Comparison of ENCODE assay signal across 1 cellular context in genomic region chr1:235457856-235458255, GRCh38. TPM values are rescaled to one million over a fixed set of nuclear protein-coding genes. Genes with fewer than 3 reads are reported as not detected.
A peak's percentile ranks its signal among the peaks of the same experiment; 100 is the strongest.
DNase-seq lines count a peak whose midpoint lies in the region; TF ChIP-seq lines count a peak whose summit lies in the region.
"Not testable (repeated sequence)": the region's sequence is repeated elsewhere in the genome, so short reads cannot be mapped to it uniquely, and the experiment has no call there.

No MANE protein-coding gene starts in this region.

- not testable (repeated sequence) for H3K27me3 ChIP-seq in thyroid gland

- not testable (repeated sequence) for TF ChIP-seq POLR2A in thyroid gland (IDR thresholded peaks at IDR 0.05)

- WGBS in thyroid gland, 2 donors: 41 to 50% methylated on average over 7 of the region's 7 CpGs

- not testable (repeated sequence) for H3K4me3 ChIP-seq in thyroid gland (replicated peaks in 1 of 3)

- H3K36me3 ChIP-seq in thyroid gland: not testable (repeated sequence)

- DNase-seq in thyroid gland: peak; percentile 71 to 76

- intact Hi-C loops in thyroid gland (cut with DNase I): not testable (repeated sequence)

- H3K9me3 ChIP-seq in thyroid gland: not testable (repeated sequence)

- not testable (repeated sequence) for TF ChIP-seq CTCF in thyroid gland (IDR thresholded peaks at IDR 0.05)

- H3K4me1 ChIP-seq in thyroid gland: not testable (repeated sequence)

- H3K27ac ChIP-seq in thyroid gland: peak overlapping the region in 1 of 3 donors; percentile 36

RNA-seq across cellular contexts. Expression of gene B3GALNT2, which starts 46.4 kb away (rescaled TPM):
- total RNA-seq in thyroid gland: 10 to 100 TPM; 38.3 to 56.9 (median 43.8) TPM
